1 cellular context compared by ENCODE assay signal in the genomic region with DNA sequence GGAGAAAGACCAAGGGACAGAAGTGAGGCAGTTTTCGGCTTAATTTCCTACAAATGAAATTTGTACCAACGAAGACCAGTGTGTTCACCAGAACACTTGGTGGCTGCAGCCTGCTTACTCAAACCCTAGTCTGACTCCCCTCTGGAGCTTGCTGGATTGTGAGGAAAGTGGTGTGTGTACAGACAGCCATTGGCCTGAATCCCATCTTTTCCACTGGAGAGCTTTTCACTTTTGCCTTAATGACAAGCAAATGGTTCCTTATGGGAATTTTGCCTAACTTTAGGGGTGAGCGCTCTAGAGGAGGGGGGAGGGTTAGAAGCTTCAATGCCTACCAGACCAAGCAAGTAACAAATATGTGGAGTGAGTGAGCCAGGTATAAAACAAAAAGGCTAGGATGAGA.
TF ChIP-seq lines count a peak whose summit lies in the region.

No MANE protein-coding gene starts in this region.

TF ChIP-seq in HCT116, 20 proteins besides CTCF, POLR2A, EP300 and RAD21 (continued from another document):
- TF ChIP-seq, protein P1, sequence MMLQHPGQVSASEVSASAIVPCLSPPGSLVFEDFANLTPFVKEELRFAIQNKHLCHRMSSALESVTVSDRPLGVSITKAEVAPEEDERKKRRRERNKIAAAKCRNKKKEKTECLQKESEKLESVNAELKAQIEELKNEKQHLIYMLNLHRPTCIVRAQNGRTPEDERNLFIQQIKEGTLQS (IDR thresholded peaks at IDR 0.05), result no peak
- TF ChIP-seq CEBPB (IDR thresholded peaks at IDR 0.05; ENCODE audit: low read depth) (no peak), EZH2 (IDR thresholded peaks at IDR 0.05) (no peak), TCF7L2 (IDR thresholded peaks at IDR 0.05; ENCODE audit: borderline replicate concordance, extremely low read depth, insufficient read depth, insufficient read length) (no peak), EZH2phosphoT487 (IDR thresholded peaks at IDR 0.05; ENCODE audit: borderline replicate concordance) (no peak), EGR1 (IDR thresholded peaks at IDR 0.05; ENCODE audit: low read depth) (no peak), YY1 (IDR thresholded peaks at IDR 0.05; ENCODE audit: extremely low read depth, insufficient replicate concordance, low read depth, low read length) (no peak), SRF (IDR thresholded peaks at IDR 0.05; ENCODE audit: low read depth) (no peak)
- TF ChIP-seq, protein P2, sequence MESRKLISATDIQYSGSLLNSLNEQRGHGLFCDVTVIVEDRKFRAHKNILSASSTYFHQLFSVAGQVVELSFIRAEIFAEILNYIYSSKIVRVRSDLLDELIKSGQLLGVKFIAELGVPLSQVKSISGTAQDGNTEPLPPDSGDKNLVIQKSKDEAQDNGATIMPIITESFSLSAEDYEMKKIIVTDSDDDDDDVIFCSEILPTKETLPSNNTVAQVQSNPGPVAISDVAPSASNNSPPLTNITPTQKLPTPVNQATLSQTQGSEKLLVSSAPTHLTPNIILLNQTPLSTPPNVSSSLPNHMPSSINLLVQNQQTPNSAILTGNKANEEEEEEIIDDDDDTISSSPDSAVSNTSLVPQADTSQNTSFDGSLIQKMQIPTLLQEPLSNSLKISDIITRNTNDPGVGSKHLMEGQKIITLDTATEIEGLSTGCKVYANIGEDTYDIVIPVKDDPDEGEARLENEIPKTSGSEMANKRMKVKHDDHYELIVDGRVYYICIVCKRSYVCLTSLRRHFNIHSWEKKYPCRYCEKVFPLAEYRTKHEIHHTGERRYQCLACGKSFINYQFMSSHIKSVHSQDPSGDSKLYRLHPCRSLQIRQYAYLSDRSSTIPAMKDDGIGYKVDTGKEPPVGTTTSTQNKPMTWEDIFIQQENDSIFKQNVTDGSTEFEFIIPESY (IDR thresholded peaks at IDR 0.05; ENCODE audit: extremely low read depth, insufficient replicate concordance, low read length), result no peak
- TF ChIP-seq, protein P3, sequence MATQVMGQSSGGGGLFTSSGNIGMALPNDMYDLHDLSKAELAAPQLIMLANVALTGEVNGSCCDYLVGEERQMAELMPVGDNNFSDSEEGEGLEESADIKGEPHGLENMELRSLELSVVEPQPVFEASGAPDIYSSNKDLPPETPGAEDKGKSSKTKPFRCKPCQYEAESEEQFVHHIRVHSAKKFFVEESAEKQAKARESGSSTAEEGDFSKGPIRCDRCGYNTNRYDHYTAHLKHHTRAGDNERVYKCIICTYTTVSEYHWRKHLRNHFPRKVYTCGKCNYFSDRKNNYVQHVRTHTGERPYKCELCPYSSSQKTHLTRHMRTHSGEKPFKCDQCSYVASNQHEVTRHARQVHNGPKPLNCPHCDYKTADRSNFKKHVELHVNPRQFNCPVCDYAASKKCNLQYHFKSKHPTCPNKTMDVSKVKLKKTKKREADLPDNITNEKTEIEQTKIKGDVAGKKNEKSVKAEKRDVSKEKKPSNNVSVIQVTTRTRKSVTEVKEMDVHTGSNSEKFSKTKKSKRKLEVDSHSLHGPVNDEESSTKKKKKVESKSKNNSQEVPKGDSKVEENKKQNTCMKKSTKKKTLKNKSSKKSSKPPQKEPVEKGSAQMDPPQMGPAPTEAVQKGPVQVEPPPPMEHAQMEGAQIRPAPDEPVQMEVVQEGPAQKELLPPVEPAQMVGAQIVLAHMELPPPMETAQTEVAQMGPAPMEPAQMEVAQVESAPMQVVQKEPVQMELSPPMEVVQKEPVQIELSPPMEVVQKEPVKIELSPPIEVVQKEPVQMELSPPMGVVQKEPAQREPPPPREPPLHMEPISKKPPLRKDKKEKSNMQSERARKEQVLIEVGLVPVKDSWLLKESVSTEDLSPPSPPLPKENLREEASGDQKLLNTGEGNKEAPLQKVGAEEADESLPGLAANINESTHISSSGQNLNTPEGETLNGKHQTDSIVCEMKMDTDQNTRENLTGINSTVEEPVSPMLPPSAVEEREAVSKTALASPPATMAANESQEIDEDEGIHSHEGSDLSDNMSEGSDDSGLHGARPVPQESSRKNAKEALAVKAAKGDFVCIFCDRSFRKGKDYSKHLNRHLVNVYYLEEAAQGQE (IDR thresholded peaks at IDR 0.05; ENCODE audit: low read depth), result no peak
TF ChIP-seq in HCT116: peak in this region for 0.
